In genomic region chr3:69605849-69606248, GRCh38 we compare ENCODE assay signal across 4 cellular contexts.
"Had no signal": no experiment of that assay in that cellular context is flagged by ENCODE, and none has a peak within 500 bp of the region (broad histone marks: within the 10 kb centered on the region; RNA-seq: fewer than 3 reads in every experiment).

No MANE protein-coding gene starts in this region.

- H3K27ac ChIP-seq: HL-60 had no signal

- H3K36me3 Mint-ChIP-seq: IgD-negative memory B cell had no signal

- H3K27ac Mint-ChIP-seq: IgD-negative memory B cell had no signal

- H3K4me3 ChIP-seq: K562 had no signal

- H3K4me1 Mint-ChIP-seq: IgD-negative memory B cell had no signal

- DNase-seq: IMR-90 had no signal

- H3K27me3 Mint-ChIP-seq: IgD-negative memory B cell had no signal

- H3K4me3 Mint-ChIP-seq: IgD-negative memory B cell had no signal
